1 cellular context compared by ENCODE assay signal in the genomic region with DNA sequence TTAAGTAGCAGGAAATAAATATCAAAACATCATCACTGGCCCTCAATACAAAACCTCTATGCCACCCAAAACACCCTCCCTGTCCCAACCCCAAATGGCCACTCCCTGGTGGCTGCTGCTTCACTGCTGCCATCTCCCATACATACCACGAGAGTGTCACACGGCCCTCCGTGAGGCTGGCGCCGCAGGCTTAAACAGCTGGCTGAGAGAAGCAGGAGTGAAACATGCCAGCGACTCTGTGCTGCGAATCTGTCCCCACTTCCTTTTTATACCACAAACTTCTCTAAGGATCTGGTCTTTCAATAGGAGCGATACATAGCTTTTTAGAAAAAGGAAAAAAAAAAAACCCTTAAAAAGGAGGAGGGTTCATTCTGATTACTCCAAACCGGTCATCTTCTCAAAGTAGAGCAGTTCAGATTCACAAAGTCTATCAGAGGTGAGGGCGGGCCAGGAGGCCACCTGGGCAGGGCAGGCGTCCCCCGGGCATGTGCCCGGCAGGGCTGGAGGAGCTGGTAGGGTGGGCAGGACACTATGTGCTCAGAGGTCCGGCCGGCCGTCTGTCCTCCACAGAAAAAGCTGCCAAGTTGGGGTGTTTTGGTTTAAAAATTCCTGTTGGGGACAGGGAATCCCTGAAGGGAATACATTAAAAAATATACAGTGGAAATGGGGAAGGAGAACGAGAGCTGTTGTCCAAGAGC.
TF ChIP-seq lines count a peak whose summit lies in the region.

No MANE protein-coding gene starts in this region.

TF ChIP-seq in K562, 482 proteins besides CTCF, POLR2A, EP300 and RAD21:
- 0 out of 2 replicates have a peak, but pooled peaks have one; percentile 30 for TF ChIP-seq POLR2G (IDR thresholded peaks at IDR 0.05; ENCODE audit: low read depth, low read length)
- no peak for TF ChIP-seq ZNF347 (CRISPR knock-in tag; IDR thresholded peaks at IDR 0.05; ENCODE audit: low read depth)
TF ChIP-seq in K562: peak in this region for 1.
